1 cellular context compared by ENCODE assay signal in genomic region chr7:108455524-108455832, GRCh38.
A peak's percentile ranks its signal among the peaks of the same experiment; 100 is the strongest.
TF ChIP-seq lines count a peak whose summit lies in the region.

No MANE protein-coding gene starts in this region.

TF ChIP-seq in HEK293, 187 proteins besides CTCF, POLR2A, EP300 and RAD21 (continued from another document):
- no peak for TF ChIP-seq ZBTB21 (tag by site-specific recombination; IDR thresholded peaks at IDR 0.05)
- no peak for TF ChIP-seq ZNF664 (tag by site-specific recombination; IDR thresholded peaks at IDR 0.05)
- no peak for TF ChIP-seq HOXD13 (CRISPR knock-in tag; IDR thresholded peaks at IDR 0.05; ENCODE audit: borderline replicate concordance)
- TF ChIP-seq KLF7 (tag by site-specific recombination; IDR thresholded peaks at IDR 0.05; ENCODE audit: borderline replicate concordance) = 0 out of 2 replicates have a peak, but pooled peaks have one; percentile 49
- no peak for TF ChIP-seq ZNF843 (tag by site-specific recombination; IDR thresholded peaks at IDR 0.05)
- TF ChIP-seq ZNF777 (tag by site-specific recombination; IDR thresholded peaks at IDR 0.05; ENCODE audit: borderline replicate concordance) = 0 out of 2 replicates have a peak, but pooled peaks have one; percentile 44
- no peak for TF ChIP-seq GFI1B (tag by site-specific recombination; IDR thresholded peaks at IDR 0.05)
- TF ChIP-seq ZNF629 (tag by site-specific recombination; IDR thresholded peaks at IDR 0.05) = no peak
- TF ChIP-seq ZBTB10 (tag by site-specific recombination; IDR thresholded peaks at IDR 0.05) = no peak
- TF ChIP-seq SP3 (tag by site-specific recombination; IDR thresholded peaks at IDR 0.05) = peak; percentile 6
